In the genomic region with DNA sequence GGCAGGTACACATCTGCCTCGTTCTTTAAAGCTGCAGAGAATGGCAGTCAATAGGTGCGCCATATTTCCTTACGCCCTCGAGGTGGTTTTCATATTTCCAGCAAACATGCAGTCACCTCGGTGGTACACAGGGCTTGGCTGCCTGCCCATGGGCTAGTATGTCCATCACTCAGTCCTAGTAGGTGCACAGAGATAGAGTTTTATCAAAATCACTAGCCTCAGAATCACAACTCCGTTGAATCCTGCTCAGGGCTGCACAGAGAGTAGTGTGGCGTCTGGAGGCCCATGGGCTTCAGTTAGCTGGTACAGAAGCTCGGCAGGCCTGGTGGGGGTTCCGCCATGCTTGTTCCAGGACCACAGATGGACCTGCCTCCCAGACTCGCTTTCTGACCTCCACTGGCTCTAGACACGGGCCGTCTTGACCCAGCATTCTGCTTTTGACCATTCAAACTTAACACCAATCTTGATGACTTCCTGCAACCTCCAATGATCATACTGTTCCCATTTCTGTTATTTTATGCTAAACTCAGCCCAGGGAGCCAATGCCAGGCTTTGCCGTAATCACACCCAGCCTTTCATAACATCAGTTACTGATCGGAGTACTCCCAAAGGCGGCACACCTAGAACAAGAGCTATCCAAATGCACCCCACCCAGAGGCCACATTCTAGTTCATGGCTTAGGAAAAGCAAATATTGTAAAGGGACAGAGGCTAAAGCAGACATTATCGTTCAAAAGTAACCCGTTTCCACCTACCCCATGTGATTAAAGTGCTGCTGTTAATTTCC, we compare ENCODE assay signal across 20 cellular contexts.
"Had no signal": no experiment of that assay in that cellular context is flagged by ENCODE, and none has a peak within 500 bp of the region (broad histone marks: within the 10 kb centered on the region; RNA-seq: fewer than 3 reads in every experiment).

No MANE protein-coding gene starts in this region.

- H3K4me3 Mint-ChIP-seq: activated naive CD8-positive, alpha-beta T cell treated with anti-CD3 and anti-CD28 coated beads, Interleukin-2, amount 10 ng/mL, durations not matched to agents 7 days and 5 days; neural crest cell; T-helper 1 cell treated with Interleukin-12 subunit alpha and Interleukin-12 subunit beta and Interleukin-4 antibody, amounts not matched to agents 30 μg/mL and 1 μg/mL, for 36 hours; WTC11 had no signal

- H3K27me3 ChIP-seq: gastrocnemius medialis had no signal

- H3K9me3 Mint-ChIP-seq: activated naive CD8-positive, alpha-beta T cell treated with anti-CD3 and anti-CD28 coated beads, Interleukin-2, amount 10 ng/mL, durations not matched to agents 7 days and 5 days; neural crest cell; T-helper 1 cell treated with Interleukin-12 subunit alpha and Interleukin-12 subunit beta and Interleukin-4 antibody, amounts not matched to agents 30 μg/mL and 1 μg/mL, for 36 hours; WTC11 had no signal

- H3K27me3 Mint-ChIP-seq: progenitor cell of endocrine pancreas had no signal

- H3K4me3 ChIP-seq: gastrocnemius medialis had no signal

- H3K36me3 Mint-ChIP-seq: activated naive CD8-positive, alpha-beta T cell treated with anti-CD3 and anti-CD28 coated beads, Interleukin-2, amount 10 ng/mL, durations not matched to agents 7 days and 5 days had no signal

- H3K27ac Mint-ChIP-seq: activated naive CD8-positive, alpha-beta T cell treated with anti-CD3 and anti-CD28 coated beads, Interleukin-2, amount 10 ng/mL, durations not matched to agents 7 days and 5 days; progenitor cell of endocrine pancreas; T-helper 1 cell treated with Interleukin-12 subunit alpha and Interleukin-12 subunit beta and Interleukin-4 antibody, amounts not matched to agents 30 μg/mL and 1 μg/mL, for 36 hours; WTC11 had no signal

- H3K27ac ChIP-seq: gastrocnemius medialis had no signal

- H3K9me3 ChIP-seq: gastrocnemius medialis had no signal

- ATAC-seq: gastrocnemius medialis, WTC11 had no signal

- FAIRE-seq: islet of Langerhans, urothelium cell line had no signal

- DNase-seq: activated CD8-positive, alpha-beta memory T cell treated with anti-CD3 and anti-CD28 coated beads for 24 hours; activated CD8-positive, alpha-beta memory T cell treated with anti-CD3 and anti-CD28 coated beads, Interleukin-2, amount 50 U/mL, for 48 hours; activated naive CD4-positive, alpha-beta T cell treated with Interleukin-2 at 50 U/mL for 16 hours; activated naive CD8-positive, alpha-beta T cell treated with anti-CD3 and anti-CD28 coated beads, Interleukin-2, amount 10 ng/mL, durations not matched to agents 7 days and 5 days; activated T-cell treated with anti-CD3 and anti-CD28 coated beads, Interleukin-2, amount 50 U/mL, for 48 hours; amniotic stem cell; cerebellar nuclear complex; dermis blood vessel endothelial cell; effector CD8-positive, alpha-beta T cell; gastrocnemius medialis; retina; stimulated activated CD4-positive, alpha-beta T cell treated with anti-CD3 and anti-CD28 coated beads, Interleukin-4, amount 100 ng/mL, for 24 hours; stimulated activated naive CD4-positive, alpha-beta T cell treated with Interleukin-2 at 50 U/mL for 16 hours; T1000 had no signal
